7 cellular contexts compared by ENCODE assay signal in genomic region chr6:30570760-30571084, GRCh38.
DNase-seq lines count a peak whose midpoint lies in the region; ATAC-seq and TF ChIP-seq lines count a peak whose summit lies in the region.

No MANE protein-coding gene starts in this region.

- DNase-seq in SK-N-MC (ENCODE audit: low read depth, low spot score) (no peak), fibroblast of mammary gland (ENCODE audit: low read depth) (no peak), SHP77 treated with DMSO at 0.1 percent for 48 hours (lab: John Stamatoyannopoulos, UW) (no peak)
- DNase-seq in stimulated activated CD4-positive, alpha-beta T cell treated with anti-CD3 and anti-CD28 coated beads, Interleukin-1b, Interleukin-23, amount 100 ng/mL, for 48 hours = no peak

- H3K27me3 ChIP-seq in parathyroid adenoma (ENCODE audit: control insufficient read depth, insufficient read depth, low read length) = no peaks in the 10 kb centered on the region

- peak; percentile 18 for ATAC-seq in GM18861 (IDR thresholded peaks at IDR 0.05; ENCODE audit: unreplicated experiment)
- peak; percentile 10 for ATAC-seq in HG02763 (IDR thresholded peaks at IDR 0.05; ENCODE audit: unreplicated experiment)

- TF ChIP-seq CTCF in fibroblast of mammary gland (conservative IDR thresholded peaks at IDR 0.05; ENCODE audit: control insufficient read depth, insufficient read depth, low read depth, low read length) = no peak
- TF ChIP-seq CTCF in parathyroid adenoma (IDR thresholded peaks at IDR 0.05) = no peak

- H3K9ac ChIP-seq in SK-N-MC (ENCODE audit: insufficient read length) (peak overlapping the region; percentile 98), parathyroid adenoma (peak overlapping the region; percentile 11)

- peak overlapping the region; percentile 100 for H3K4me3 ChIP-seq in SK-N-MC
- peak overlapping the region; percentile 92 for H3K4me3 ChIP-seq in fibroblast of mammary gland (ENCODE audit: control insufficient read depth, low read depth, low read length)
- H3K4me3 ChIP-seq in parathyroid adenoma (ENCODE audit: low read depth, low read length) = peak overlapping the region; percentile 99

- peaks cover 11% of the 10 kb centered on the region for H3K4me1 ChIP-seq in parathyroid adenoma

- peak overlapping the region; percentile 89 for H3K4me2 ChIP-seq in parathyroid adenoma (ENCODE audit: low read length)

- H2AFZ ChIP-seq in parathyroid adenoma = peak overlapping the region; percentile 69

- H3K27ac ChIP-seq in SK-N-MC = no peak overlapping the region
- peak overlapping the region; percentile 73 for H3K27ac ChIP-seq in parathyroid adenoma

- peaks cover 32% of the 10 kb centered on the region for H3K79me2 ChIP-seq in parathyroid adenoma

- no peaks in the 10 kb centered on the region for H3K9me3 ChIP-seq in SK-N-MC (ENCODE audit: low read depth, low read length)
- H3K9me3 ChIP-seq in parathyroid adenoma (ENCODE audit: control insufficient read depth, low read length) = no peaks in the 10 kb centered on the region

- peaks cover 26% of the 10 kb centered on the region for H3K36me3 ChIP-seq in SK-N-MC (ENCODE audit: insufficient read depth, low read length)
- H3K36me3 ChIP-seq in parathyroid adenoma (ENCODE audit: control insufficient read depth, insufficient read depth, low read length) = no peaks in the 10 kb centered on the region
